8 cellular contexts compared by ENCODE assay signal in the genomic region with DNA sequence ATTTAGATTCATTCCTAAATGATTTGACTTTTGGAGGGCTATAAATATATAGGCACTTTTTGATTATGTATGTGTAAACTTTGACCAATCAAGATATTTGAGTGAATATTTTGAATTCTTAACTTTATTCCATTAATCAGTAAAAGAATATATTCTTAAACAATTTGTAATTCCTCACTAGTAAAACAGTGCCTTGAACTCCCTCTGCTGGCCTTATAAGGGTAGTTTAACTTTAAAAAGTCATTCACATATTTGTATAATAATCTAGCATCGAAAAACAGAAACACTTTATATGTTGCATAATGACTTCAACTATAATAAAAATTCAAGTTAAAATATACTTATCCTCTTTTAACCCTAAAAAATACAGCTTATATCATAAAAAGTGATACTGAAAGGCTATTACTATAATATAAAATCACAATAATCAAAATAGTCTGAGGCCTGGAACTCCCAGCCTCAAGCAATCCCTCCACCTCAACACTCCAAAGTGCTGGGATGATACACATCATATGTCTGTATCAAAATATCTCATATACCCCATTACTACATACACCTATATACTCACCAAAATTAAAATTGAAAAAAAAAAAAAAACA. TPM values are rescaled to one million over a fixed set of nuclear protein-coding genes. Genes with fewer than 3 reads are reported as not detected.
DNase-seq lines count a peak whose midpoint lies in the region; ATAC-seq and TF ChIP-seq lines count a peak whose summit lies in the region.

No MANE protein-coding gene starts in this region.

- H3K9me3 Mint-ChIP-seq in immature natural killer cell: no peaks in the 10 kb centered on the region

- H3K79me2 ChIP-seq in PC-3 (ENCODE audit: low read length) (no peaks in the 10 kb centered on the region), fibroblast of lung (ENCODE audit: control insufficient read depth, insufficient read depth, low read length) (no peaks in the 10 kb centered on the region)

- POLR2A ChIA-PET in PC-3 (lab: Charles Lee; ENCODE audit: unreplicated experiment): no interaction called here

- CTCF ChIA-PET in PC-3 (lab: Charles Lee): no interaction called here

- H3K4me3 ChIP-seq in PC-3 (ENCODE audit: low read length) (no peak overlapping the region), fibroblast of lung (replicated peaks in 1 of 4; ENCODE audit: control extremely low read depth in 1 of 4, insufficient read depth in 1 of 4, low read depth in 3 of 4, low read length in 4 of 4) (no peak overlapping the region), thyroid gland (replicated peaks in 1 of 3) (no peak overlapping the region)

- TF ChIP-seq POLR2A in thyroid gland (IDR thresholded peaks at IDR 0.05): no peak

- H3F3A ChIP-seq in PC-3 (ENCODE audit: low read length, unreplicated experiment): no peaks in the 10 kb centered on the region

- H3K4me2 ChIP-seq in PC-3 (ENCODE audit: low read length) (no peak overlapping the region), fibroblast of lung (ENCODE audit: extremely low read depth, insufficient read depth, low read length) (no peak overlapping the region)

- peaks cover 0 to 4% (median 2%) of the 10 kb centered on the region in 3 donors for H3K27me3 Mint-ChIP-seq in immature natural killer cell (ENCODE audit: low read depth in 3 of 3)

- H3K9me2 ChIP-seq in PC-3 (replicated peaks; ENCODE audit: low read length): no peaks in the 10 kb centered on the region

- H3K27ac ChIP-seq in PC-3 (ENCODE audit: low read length): no peak overlapping the region
- H3K27ac ChIP-seq in fibroblast of lung (ENCODE audit: insufficient read depth, low read length): no peak overlapping the region
- H3K27ac ChIP-seq in thyroid gland: no peak overlapping the region

- no peak overlapping the region for H3K27ac Mint-ChIP-seq in immature natural killer cell

- H2AFZ ChIP-seq in PC-3 (ENCODE audit: low read length) (no peak overlapping the region), fibroblast of lung (ENCODE audit: low read length) (no peak overlapping the region)

- peak; percentile 69 for TF ChIP-seq CTCF in PC-3 (conservative IDR thresholded peaks at IDR 0.05; ENCODE audit: low read depth, low read length)
- peak; percentile 29 to 53 for TF ChIP-seq CTCF in fibroblast of lung (conservative IDR thresholded peaks at IDR 0.05 in 1 of 2, IDR thresholded peaks at IDR 0.05 in 1 of 2; ENCODE audit: low read depth in 1 of 2, low read length in 2 of 2)
- peak in 4 of 6 experiments; percentile 13 to 43 (median 22) for TF ChIP-seq CTCF in thyroid gland (IDR thresholded peaks at IDR 0.05)

- H3K4me3 Mint-ChIP-seq in immature natural killer cell: no peak overlapping the region

- H4K20me1 ChIP-seq in PC-3 (ENCODE audit: low read length) (no peaks in the 10 kb centered on the region), fibroblast of lung (ENCODE audit: control insufficient read depth, extremely low read depth, insufficient read depth, low read length) (no peaks in the 10 kb centered on the region)

- H3K9ac ChIP-seq in PC-3 (ENCODE audit: low read length) (no peak overlapping the region), fibroblast of lung (ENCODE audit: insufficient read depth, low read length) (no peak overlapping the region)

- WGBS in thyroid gland, 2 donors: 24 to 26% methylated on average over 1 of the region's 1 CpG

- no TSS peak for BruUV-seq in PC-3 (replicated peaks; lab: Mats Ljungman, UMichigan)

- ATAC-seq in HG03565 (IDR thresholded peaks at IDR 0.05; ENCODE audit: unreplicated experiment) (peak; percentile 68), PC-3 (no peak)

- no peaks in the 10 kb centered on the region for H3K4me1 Mint-ChIP-seq in immature natural killer cell

- H3K9me3 ChIP-seq in PC-3 (ENCODE audit: low read length) (no peaks in the 10 kb centered on the region), fibroblast of lung (ENCODE audit: control insufficient read depth, insufficient read depth, low read depth, low read length) (no peaks in the 10 kb centered on the region), thyroid gland (no peaks in the 10 kb centered on the region)

- H3K36me3 ChIP-seq in PC-3 (ENCODE audit: low read depth, low read length) (no peaks in the 10 kb centered on the region), fibroblast of lung (ENCODE audit: control insufficient read depth, insufficient read depth, low read length) (no peaks in the 10 kb centered on the region), thyroid gland (no peaks in the 10 kb centered on the region)

- intact Hi-C loops in PC-3 (cut with micrococcal nuclease): loop anchor here (1.0 kb wide), 1 partner anchor 683 kb away; no protein-coding TSS in a partner anchor
- intact Hi-C loops in thyroid gland (cut with DNase I): loop anchor here (10.0 kb wide), 1 partner anchor 682 kb away; no protein-coding TSS in a partner anchor

- no peaks in the 10 kb centered on the region for H3K36me3 Mint-ChIP-seq in immature natural killer cell

- DNase-seq in NCI-H524 (lab: John Stamatoyannopoulos, UW): peak; percentile 8 to 25
- no peak for DNase-seq in NCI-H524 treated with DMSO at 0.1 percent for 48 hours (lab: John Stamatoyannopoulos, UW)
- DNase-seq in PC-3: peak; percentile 52
- peak; percentile 13 to 42 for DNase-seq in fibroblast of lung (ENCODE audit: low read depth in 2 of 2)
- no peak for DNase-seq in thyroid gland
- no peak for DNase-seq in immature natural killer cell
- DNase-seq in germinal center (ENCODE audit: low spot score): no peak

- H3K4me1 ChIP-seq in PC-3 (ENCODE audit: insufficient read depth, low read length) (no peaks in the 10 kb centered on the region), fibroblast of lung (ENCODE audit: control insufficient read depth, extremely low read depth, insufficient read depth, low read length) (no peaks in the 10 kb centered on the region), thyroid gland (no peaks in the 10 kb centered on the region)

- H3K27me3 ChIP-seq in PC-3 (ENCODE audit: low read length) (no peaks in the 10 kb centered on the region), fibroblast of lung (ENCODE audit: control insufficient read depth, insufficient read depth, low read length) (no peaks in the 10 kb centered on the region), thyroid gland (no peaks in the 10 kb centered on the region)

RNA-seq across cellular contexts. Expression of gene CCDC59, which starts 31.2 kb away (rescaled TPM):
- total RNA-seq in PC-3 (2014; rRNA removed) (53.0 and 70.1 TPM in 2 replicates), fibroblast of lung (57.8 and 70.4 TPM in 2 replicates), thyroid gland (10 to 100 TPM; 37.2 to 91.8 (median 65.2) TPM)
- polyA plus RNA-seq in fibroblast of lung (46.9 and 50.9 TPM in 2 replicates), immature natural killer cell (10 to 100 TPM; 74.4 to 94.0 (median 78.7) TPM)
- 31.3 and 42.7 TPM in 2 replicates for polyA plus RNA-seq in fibroblast of lung (2012)
- 0.98 and 1.2 TPM in 2 replicates for polyA minus RNA-seq in fibroblast of lung (ENCODE audit: low replicate concordance)

RNA-seq across cellular contexts. Expression of gene METTL25, which starts 31.3 kb away (rescaled TPM):
- total RNA-seq in PC-3 (2014; rRNA removed) (5.1 and 7.9 TPM in 2 replicates), fibroblast of lung (6.9 and 9.5 TPM in 2 replicates), thyroid gland (10 to 100 TPM; 40.2 to 58.4 (median 49.3) TPM)
- polyA plus RNA-seq in fibroblast of lung (3.2 and 4.2 TPM in 2 replicates), immature natural killer cell (10 to 100 TPM; 10.3 to 15.7 (median 12.7) TPM)
- 2.9 and 4.2 TPM in 2 replicates for polyA plus RNA-seq in fibroblast of lung (2012)
- 2.7 TPM in 1 of 2 replicates, not detected in the other for polyA minus RNA-seq in fibroblast of lung (ENCODE audit: low replicate concordance)

Comparison
In these comparisons a context has a peak if more than half of its experiments do, and no peak if none do; other contexts are left out.
1. DNase-seq: peak in NCI-H524 (2 of 2), PC-3 (single experiment) and fibroblast of lung (2 of 2); none in NCI-H524 treated with DMSO at 0.1 percent for 48 hours (single experiment), thyroid gland (0 of 2), immature natural killer cell (0 of 3) and germinal center (single experiment).
2. Peak in every context shown above with its lines, with median percentiles within 50 percentile points of each other: CTCF ChIP-seq.